27 cellular contexts compared by ENCODE assay signal in the genomic region with DNA sequence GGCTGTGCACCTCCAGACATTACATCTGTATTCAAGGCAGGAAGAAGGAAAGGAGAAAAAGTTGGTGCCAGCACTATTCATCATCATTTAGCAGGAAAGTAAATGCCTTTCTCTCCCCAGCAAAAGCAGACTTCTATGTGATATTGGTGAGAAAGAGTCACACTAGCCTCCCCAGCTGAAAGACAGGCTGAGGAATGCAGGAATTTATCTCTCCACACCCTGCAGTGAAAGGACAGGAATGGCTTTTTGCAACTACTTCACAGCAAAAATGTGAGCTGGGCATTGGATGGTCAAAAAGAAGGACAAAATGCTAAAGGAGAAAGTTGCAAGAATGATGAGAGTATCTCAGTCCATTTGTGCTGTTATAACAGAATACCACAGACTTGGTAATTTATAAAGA.
"Had no signal": no experiment of that assay in that cellular context is flagged by ENCODE, and none has a peak within 500 bp of the region (broad histone marks: within the 10 kb centered on the region; RNA-seq: fewer than 3 reads in every experiment).

No MANE protein-coding gene starts in this region.

- H3K4me3 Mint-ChIP-seq: activated B cell treated with CpG ODN at 0.5 μM for 24 hours; activated CD4-positive, alpha-beta memory T cell treated with anti-CD3 and anti-CD28 coated beads for 36 hours; activated CD4-positive, alpha-beta T cell treated with anti-CD3 and anti-CD28 coated beads, Interleukin-2, amount 10 ng/mL, durations not matched to agents 24 days and 14 days; activated naive CD8-positive, alpha-beta T cell; activated T-cell treated with anti-CD3 and anti-CD28 coated beads, Interleukin-2, amount 50 U/mL, for 4 hours; T-cell had no signal

- H3K27me3 ChIP-seq: brain microvascular endothelial cell, cardiac muscle cell had no signal

- H3K9me3 Mint-ChIP-seq: activated B cell treated with CpG ODN at 0.5 μM for 24 hours; activated CD4-positive, alpha-beta memory T cell treated with anti-CD3 and anti-CD28 coated beads for 36 hours; activated CD4-positive, alpha-beta T cell treated with anti-CD3 and anti-CD28 coated beads, Interleukin-2, amount 10 ng/mL, durations not matched to agents 24 days and 14 days; activated T-cell treated with anti-CD3 and anti-CD28 coated beads, Interleukin-2, amount 50 U/mL, for 4 hours had no signal

- H3K27me3 Mint-ChIP-seq: activated CD4-positive, alpha-beta T cell treated with anti-CD3 and anti-CD28 coated beads, Interleukin-2, amount 10 ng/mL, durations not matched to agents 24 days and 14 days had no signal

- DNase-seq: activated B cell treated with CpG ODN at 0.5 μM for 24 hours; activated CD4-positive, alpha-beta memory T cell treated with anti-CD3 and anti-CD28 coated beads for 36 hours; activated CD4-positive, alpha-beta T cell treated with anti-CD3 and anti-CD28 coated beads for 1 hour; activated CD4-positive, alpha-beta T cell treated with anti-CD3 and anti-CD28 coated beads, Interleukin-2, amount 10 ng/mL, durations not matched to agents 24 days and 14 days; activated CD8-positive, alpha-beta memory T cell treated with anti-CD3 and anti-CD28 coated beads for 24 hours; activated effector memory CD4-positive, alpha-beta T cell treated with anti-CD3 and anti-CD28 coated beads, Interleukin-2, amount 50 U/mL, for 16 hours; activated naive CD4-positive, alpha-beta T cell treated with Interleukin-2 at 50 U/mL for 16 hours; activated T-cell treated with anti-CD3 and anti-CD28 coated beads, Interleukin-2, amount 50 U/mL, for 4 hours; amygdala; brain microvascular endothelial cell; MM.1S; NCI-H1105 treated with DMSO at 0.1 percent for 48 hours; NCI-H146; NCI-H187 treated with DMSO at 0.1 percent for 48 hours; NCI-H2081 treated with DMSO at 0.1 percent for 48 hours; NCI-H2227 treated with DMSO at 0.1 percent for 48 hours; NCI-H446 treated with DMSO at 0.1 percent for 48 hours; NCI-H526; NK-92 treated with Interleukin-12 subunit alpha and Interleukin-12 subunit beta, amount 100 ng/mL, for 24 hours; OCI-M1; RPMI8226; T-cell; T-helper 2 cell; T1000 had no signal

- H3K36me3 ChIP-seq: brain microvascular endothelial cell, cardiac muscle cell had no signal

- H3K27ac ChIP-seq: brain microvascular endothelial cell, cardiac muscle cell, SK-N-MC had no signal

- H3K36me3 Mint-ChIP-seq: activated CD4-positive, alpha-beta memory T cell treated with anti-CD3 and anti-CD28 coated beads for 36 hours; activated naive CD8-positive, alpha-beta T cell; T-cell had no signal

- H3K4me1 Mint-ChIP-seq: activated B cell treated with CpG ODN at 0.5 μM for 24 hours; activated CD4-positive, alpha-beta T cell treated with anti-CD3 and anti-CD28 coated beads, Interleukin-2, amount 10 ng/mL, durations not matched to agents 24 days and 14 days; T-cell had no signal

- H3K4me3 ChIP-seq: cardiac muscle cell, SK-N-MC had no signal

- H3K27ac Mint-ChIP-seq: activated B cell treated with CpG ODN at 0.5 μM for 24 hours; activated CD4-positive, alpha-beta memory T cell treated with anti-CD3 and anti-CD28 coated beads for 36 hours; activated CD4-positive, alpha-beta T cell treated with anti-CD3 and anti-CD28 coated beads, Interleukin-2, amount 10 ng/mL, durations not matched to agents 24 days and 14 days; activated naive CD8-positive, alpha-beta T cell; T-cell had no signal
